1 cellular context compared by ENCODE assay signal in the genomic region with DNA sequence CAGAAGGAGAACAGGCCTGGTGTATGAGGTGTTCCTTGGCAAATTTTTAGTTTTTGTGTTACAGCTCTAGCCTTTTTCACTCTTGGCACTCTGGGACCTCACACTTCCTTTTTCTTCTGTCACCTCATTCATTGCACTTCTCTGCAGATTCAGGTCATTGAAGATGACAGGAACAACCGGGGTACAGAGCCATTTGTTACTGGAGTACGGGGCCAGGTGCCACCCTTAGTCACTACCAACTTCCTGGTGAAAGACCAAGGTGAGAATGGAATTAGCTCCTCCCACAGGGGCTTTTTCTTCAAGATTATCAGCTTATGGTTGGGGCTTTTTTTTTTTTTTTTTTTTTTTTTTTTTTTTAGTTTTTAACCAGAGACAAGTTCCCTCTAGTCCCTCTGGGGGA.
TF ChIP-seq lines count a peak whose summit lies in the region.

No MANE protein-coding gene starts in this region.

TF ChIP-seq in IMR-90, 13 proteins besides CTCF, POLR2A, EP300 and RAD21:
- TF ChIP-seq, protein P1, sequence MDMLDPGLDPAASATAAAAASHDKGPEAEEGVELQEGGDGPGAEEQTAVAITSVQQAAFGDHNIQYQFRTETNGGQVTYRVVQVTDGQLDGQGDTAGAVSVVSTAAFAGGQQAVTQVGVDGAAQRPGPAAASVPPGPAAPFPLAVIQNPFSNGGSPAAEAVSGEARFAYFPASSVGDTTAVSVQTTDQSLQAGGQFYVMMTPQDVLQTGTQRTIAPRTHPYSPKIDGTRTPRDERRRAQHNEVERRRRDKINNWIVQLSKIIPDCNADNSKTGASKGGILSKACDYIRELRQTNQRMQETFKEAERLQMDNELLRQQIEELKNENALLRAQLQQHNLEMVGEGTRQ (IDR thresholded peaks at IDR 0.05; ENCODE audit: low read depth, low read length): no peak
- TF ChIP-seq FOS (IDR thresholded peaks at IDR 0.05; ENCODE audit: low read depth, low read length): no peak
- no peak for TF ChIP-seq NFE2L2 (IDR thresholded peaks at IDR 0.05; ENCODE audit: low read depth, low read length)
- TF ChIP-seq, protein P2, sequence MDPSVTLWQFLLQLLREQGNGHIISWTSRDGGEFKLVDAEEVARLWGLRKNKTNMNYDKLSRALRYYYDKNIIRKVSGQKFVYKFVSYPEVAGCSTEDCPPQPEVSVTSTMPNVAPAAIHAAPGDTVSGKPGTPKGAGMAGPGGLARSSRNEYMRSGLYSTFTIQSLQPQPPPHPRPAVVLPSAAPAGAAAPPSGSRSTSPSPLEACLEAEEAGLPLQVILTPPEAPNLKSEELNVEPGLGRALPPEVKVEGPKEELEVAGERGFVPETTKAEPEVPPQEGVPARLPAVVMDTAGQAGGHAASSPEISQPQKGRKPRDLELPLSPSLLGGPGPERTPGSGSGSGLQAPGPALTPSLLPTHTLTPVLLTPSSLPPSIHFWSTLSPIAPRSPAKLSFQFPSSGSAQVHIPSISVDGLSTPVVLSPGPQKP (IDR thresholded peaks at IDR 0.05; ENCODE audit: borderline replicate concordance, low read depth, low read length): no peak
